ENCODE assay signal across 8 cellular contexts in genomic region chr1:182595641-182596240, GRCh38. TPM values are rescaled to one million over a fixed set of nuclear protein-coding genes. Genes with fewer than 3 reads are reported as not detected.
DNase-seq lines count a peak whose midpoint lies in the region; ATAC-seq and TF ChIP-seq lines count a peak whose summit lies in the region.

No MANE protein-coding gene starts in this region.

- H3K4me1 ChIP-seq in trophoblast cell (ENCODE audit: control insufficient read depth in 1 of 2, insufficient read depth in 2 of 2, low read length in 2 of 2): peaks cover 10 to 12% of the 10 kb centered on the region in 2 experiments

- no peak overlapping the region for H4K91ac ChIP-seq in trophoblast cell (ENCODE audit: low read depth, low read length)

- no peak overlapping the region for H2BK5ac ChIP-seq in trophoblast cell (ENCODE audit: low read depth, low read length, poor library complexity)

- H3K27ac ChIP-seq in RWPE1 (no peak overlapping the region), trophoblast cell (ENCODE audit: low read depth, low read length) (no peak overlapping the region)

- H3K36me3 ChIP-seq in trophoblast cell (ENCODE audit: control insufficient read depth in 1 of 2, insufficient read depth in 2 of 2, low read length in 2 of 2): peaks cover 13 to 19% of the 10 kb centered on the region in 2 experiments

- peaks cover 5% of the 10 kb centered on the region for H3K79me1 ChIP-seq in trophoblast cell (ENCODE audit: low read length)

- H3K4me3 ChIP-seq in Jurkat, Clone E6-1 (ENCODE audit: low read length): no peak overlapping the region
- no peak overlapping the region for H3K4me3 ChIP-seq in trophoblast cell (ENCODE audit: low read depth, low read length)

- TF ChIP-seq CTCF in RWPE1 (conservative IDR thresholded peaks at IDR 0.05; ENCODE audit: low read depth): peak; percentile 61

- CTCF ChIA-PET in RWPE1 (lab: Yijun Ruan, JAX): interaction anchor here (0.5 to 4.1 kb wide), 14 partner anchors 13 to 817 kb away, joined by 3 to 25 read pairs (median 3); no protein-coding TSS in a partner anchor

- ATAC-seq in GM21360 (IDR thresholded peaks at IDR 0.05; ENCODE audit: unreplicated experiment): no peak

- DNase-seq in DMS114 treated with DMSO at 0.1 percent for 48 hours (lab: John Stamatoyannopoulos, UW; ENCODE audit: unreplicated experiment) (peak; percentile 11), RWPE1 (ENCODE audit: low spot score) (peak; percentile 51), foreskin melanocyte (peak; percentile 51), trophoblast cell (peak; percentile 82 to 95), SK-N-DZ (ENCODE audit: low spot score) (no peak)
- peak; percentile 38 for DNase-seq in Jurkat, Clone E6-1 (ENCODE audit: low read depth, low spot score)
- DNase-seq in activated gamma-delta T cell treated with anti-CD3 and anti-CD28 coated beads, Interleukin-2, amount 50 U/mL, for 16 hours (ENCODE audit: low read depth): peak; percentile 44

- H3K9me3 ChIP-seq in trophoblast cell (ENCODE audit: insufficient read depth, low read depth, low read length): peaks cover 3% of the 10 kb centered on the region

- H2AFZ ChIP-seq in trophoblast cell (ENCODE audit: insufficient read depth, low read length, poor library complexity): no peak overlapping the region

- no peak overlapping the region for H3K4me2 ChIP-seq in trophoblast cell (ENCODE audit: low read length)

- H2BK120ac ChIP-seq in trophoblast cell (ENCODE audit: insufficient read depth, low read length, poor library complexity): no peak overlapping the region

- no peak overlapping the region for H3K4ac ChIP-seq in trophoblast cell (ENCODE audit: low read depth, low read length)

- H3K18ac ChIP-seq in trophoblast cell (ENCODE audit: low read length): no peak overlapping the region

- no peak overlapping the region for H3K14ac ChIP-seq in trophoblast cell (ENCODE audit: low read length)

- H3K23ac ChIP-seq in trophoblast cell (ENCODE audit: low read length): no peak overlapping the region

- H2AK5ac ChIP-seq in trophoblast cell (ENCODE audit: low read length): no peak overlapping the region

- WGBS in trophoblast cell (ENCODE audit: extremely low coverage, insufficient coverage, insufficient read length): no CpG with 5 or more reads among the region's 4 CpGs

- H3K27me3 ChIP-seq in trophoblast cell (ENCODE audit: insufficient read depth, low read length): no peaks in the 10 kb centered on the region

- H4K12ac ChIP-seq in trophoblast cell (ENCODE audit: low read depth, low read length): no peak overlapping the region

- POLR2A ChIA-PET in RWPE1 (lab: Yijun Ruan, JAX; ENCODE audit: low non-redundant PET): no interaction called here

- no peak overlapping the region for H3K9ac ChIP-seq in trophoblast cell (ENCODE audit: low read length)

- peaks cover 3% of the 10 kb centered on the region for H3K79me2 ChIP-seq in trophoblast cell (ENCODE audit: control insufficient read depth, insufficient read depth, low read length, poor library complexity)

- H2BK12ac ChIP-seq in trophoblast cell (ENCODE audit: low read length): no peak overlapping the region

- no peak overlapping the region for H4K8ac ChIP-seq in trophoblast cell (ENCODE audit: low read depth, low read length)

RNA-seq across cellular contexts. Expression of gene RNASEL, which starts 6.7 kb away (rescaled TPM):
- polyA plus RNA-seq in Jurkat, Clone E6-1 (2012; ENCODE audit: insufficient read depth, insufficient read length): 4.5 TPM
- polyA plus RNA-seq in trophoblast cell (2013): 1.2 and 1.4 TPM in 2 replicates
- 0.07 and 0.50 TPM in 2 replicates for polyA plus RNA-seq in SK-N-DZ (2014; cell fraction: cytosol; rRNA removed)
- 0.43 TPM in 1 of 2 replicates, not detected in the other for polyA plus RNA-seq in SK-N-DZ (2014; cell fraction: nucleus; rRNA removed)

RNA-seq across cellular contexts. Expression of gene RGS16, which starts 8.4 kb away (rescaled TPM):
- polyA plus RNA-seq in Jurkat, Clone E6-1 (2012; ENCODE audit: insufficient read depth, insufficient read length): 0.66 TPM
- 138 and 141 TPM in 2 replicates for polyA plus RNA-seq in trophoblast cell (2013)
- 0.94 and 1.0 TPM in 2 replicates for polyA plus RNA-seq in SK-N-DZ (2014; cell fraction: cytosol; rRNA removed)
- polyA plus RNA-seq in SK-N-DZ (2014; cell fraction: nucleus; rRNA removed): 0.24 and 0.40 TPM in 2 replicates
